Comparison of ENCODE assay signal across 13 cellular contexts in the genomic region with DNA sequence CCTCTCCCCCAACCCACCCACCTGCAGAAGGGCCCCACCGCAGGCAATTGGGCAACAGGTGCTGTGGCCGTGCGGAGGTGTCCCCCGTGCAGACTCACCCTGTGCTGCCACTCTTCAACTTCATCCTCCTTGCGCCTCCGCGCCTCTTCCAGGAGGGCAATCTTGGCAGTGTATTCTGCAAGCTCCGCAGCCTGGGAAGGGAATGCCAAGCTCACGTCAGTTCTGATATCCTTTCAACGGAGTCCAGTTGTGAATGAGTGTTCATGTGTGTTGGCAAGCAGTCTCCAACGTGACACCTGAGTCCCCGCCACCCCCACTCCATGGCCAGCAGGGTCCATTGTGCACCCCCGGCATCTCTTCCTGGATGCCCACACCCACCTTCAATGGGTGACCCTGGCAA. TPM values are rescaled to one million over a fixed set of nuclear protein-coding genes. Genes with fewer than 3 reads are reported as not detected.
DNase-seq lines count a peak whose midpoint lies in the region; ATAC-seq and TF ChIP-seq lines count a peak whose summit lies in the region.
"Had no signal": no experiment of that assay in that cellular context is flagged by ENCODE, and none has a peak within 500 bp of the region (broad histone marks: within the 10 kb centered on the region; RNA-seq: fewer than 3 reads in every experiment).

No MANE protein-coding gene starts in this region.

- H3K27me3 ChIP-seq in parathyroid adenoma (ENCODE audit: control insufficient read depth, insufficient read depth, low read length) (no peaks in the 10 kb centered on the region), dorsolateral prefrontal cortex (peaks cover 0 to 6% (median 0%) of the 10 kb centered on the region in 45 donors)
- H3K27me3 ChIP-seq: left lung, spleen had no signal

- H3K4me2 ChIP-seq in parathyroid adenoma (ENCODE audit: low read length): no peak overlapping the region

- H3K27ac Mint-ChIP-seq in T-helper 2 cell treated with Interferon-gamma antibody and Interleukin-4, amounts not matched to agents 5 μg/mL and 100 μg/mL, for 36 hours: peak overlapping the region; percentile 21

- peak overlapping the region; percentile 84; the same call in 1 of the 2 replicates for H3K27ac ChIP-seq in RWPE1
- peak overlapping the region; percentile 85 for H3K27ac ChIP-seq in parathyroid adenoma
- H3K27ac ChIP-seq in dorsolateral prefrontal cortex: peak overlapping the region in 7 of 59 donors; percentile 5 to 61 (median 51)
- H3K27ac ChIP-seq: left lung, spleen had no signal

- no peaks in the 10 kb centered on the region for H3K9me3 ChIP-seq in parathyroid adenoma (ENCODE audit: control insufficient read depth, low read length)
- H3K9me3 ChIP-seq: left lung, spleen had no signal

- intact Hi-C loops in Right ventricle myocardium superior (cut with DNase I) (no loop called here), dorsolateral prefrontal cortex (cut with DNase I) (no loop called here)

- no peaks in the 10 kb centered on the region for H3K9me3 Mint-ChIP-seq in T-helper 2 cell treated with Interferon-gamma antibody and Interleukin-4, amounts not matched to agents 5 μg/mL and 100 μg/mL, for 36 hours

- H3K36me3 ChIP-seq in parathyroid adenoma (ENCODE audit: control insufficient read depth, insufficient read depth, low read length): no peaks in the 10 kb centered on the region

- POLR2A ChIA-PET in RWPE1 (lab: Yijun Ruan, JAX; ENCODE audit: low non-redundant PET): no interaction called here

- no peak overlapping the region for H3K4me3 Mint-ChIP-seq in T-helper 2 cell treated with Interferon-gamma antibody and Interleukin-4, amounts not matched to agents 5 μg/mL and 100 μg/mL, for 36 hours

- peaks cover 90% of the 10 kb centered on the region for H3K36me3 Mint-ChIP-seq in T-helper 2 cell treated with Interferon-gamma antibody and Interleukin-4, amounts not matched to agents 5 μg/mL and 100 μg/mL, for 36 hours (ENCODE audit: low read depth)

- peaks cover 21% of the 10 kb centered on the region for H3K4me1 Mint-ChIP-seq in T-helper 2 cell treated with Interferon-gamma antibody and Interleukin-4, amounts not matched to agents 5 μg/mL and 100 μg/mL, for 36 hours (ENCODE audit: low read depth)

- DNase-seq in T-helper 2 cell treated with Interferon-gamma antibody and Interleukin-4, amounts not matched to agents 5 μg/mL and 100 μg/mL, for 36 hours (ENCODE audit: low spot score): no peak
- no peak for DNase-seq in T-helper 2 cell
- DNase-seq in RWPE1 (ENCODE audit: low spot score): no peak
- DNase-seq in Right ventricle myocardium superior: peak; percentile 55
- no peak for DNase-seq in stimulated activated CD4-positive, alpha-beta T cell treated with anti-CD3 and anti-CD28 coated beads, Interleukin-4, amount 100 ng/mL, for 4 hours
- no peak for DNase-seq in dorsolateral prefrontal cortex
- DNase-seq: left lung; NCI-H1930; NK-92 treated with Interleukin-12 subunit alpha and Interleukin-12 subunit beta, amount 100 ng/mL, for 24 hours; spleen; trophoblast cell had no signal

- peaks cover 48% of the 10 kb centered on the region for H3K4me1 ChIP-seq in parathyroid adenoma

- TF ChIP-seq POLR2A in GM18505 (IDR thresholded peaks at IDR 0.05; ENCODE audit: borderline replicate concordance, extremely low read depth, insufficient read depth, insufficient read length): no peak

- CTCF ChIA-PET in RWPE1 (lab: Yijun Ruan, JAX): interaction anchor here (0.6 to 0.7 kb wide), 2 partner anchors 12 to 78 kb away, joined by 3 read pairs; no protein-coding TSS in a partner anchor

- TF ChIP-seq CTCF in RWPE1 (conservative IDR thresholded peaks at IDR 0.05; ENCODE audit: low read depth) (no peak), parathyroid adenoma (IDR thresholded peaks at IDR 0.05) (no peak), dorsolateral prefrontal cortex (IDR thresholded peaks at IDR 0.05 in 54 of 56, conservative IDR thresholded peaks at IDR 0.05 in 2 of 56; ENCODE audit: low read depth in 1 of 56, partially characterized antibody in 56 of 56) (no peak)

- ATAC-seq in Right ventricle myocardium superior (ENCODE audit: poor library complexity): peak; percentile 61
- ATAC-seq in GM18505 (IDR thresholded peaks at IDR 0.05; ENCODE audit: unreplicated experiment): no peak
- ATAC-seq: left lung had no signal

- no peak overlapping the region for H3K4me3 ChIP-seq in parathyroid adenoma (ENCODE audit: low read depth, low read length)
- peak overlapping the region in 1 of 59 donors; percentile 2 for H3K4me3 ChIP-seq in dorsolateral prefrontal cortex
- H3K4me3 ChIP-seq: left lung, spleen had no signal

- peaks cover 7% of the 10 kb centered on the region for H3K79me2 ChIP-seq in parathyroid adenoma

- no peak overlapping the region for H3K9ac ChIP-seq in parathyroid adenoma

- H3K27me3 Mint-ChIP-seq in T-helper 2 cell treated with Interferon-gamma antibody and Interleukin-4, amounts not matched to agents 5 μg/mL and 100 μg/mL, for 36 hours (ENCODE audit: low read depth): no peaks in the 10 kb centered on the region

- H2AFZ ChIP-seq in parathyroid adenoma: no peak overlapping the region

RNA-seq across cellular contexts. Expression of a gene that starts 49.9 kb away (rescaled TPM):
- total RNA-seq in Right ventricle myocardium superior (197 TPM), dorsolateral prefrontal cortex (100 to 1,000 TPM in 20 of 120 experiments, 10 to 100 TPM in 100; 41.2 to 336 (median 78.7) TPM)
